22 cellular contexts compared by ENCODE assay signal in the genomic region with DNA sequence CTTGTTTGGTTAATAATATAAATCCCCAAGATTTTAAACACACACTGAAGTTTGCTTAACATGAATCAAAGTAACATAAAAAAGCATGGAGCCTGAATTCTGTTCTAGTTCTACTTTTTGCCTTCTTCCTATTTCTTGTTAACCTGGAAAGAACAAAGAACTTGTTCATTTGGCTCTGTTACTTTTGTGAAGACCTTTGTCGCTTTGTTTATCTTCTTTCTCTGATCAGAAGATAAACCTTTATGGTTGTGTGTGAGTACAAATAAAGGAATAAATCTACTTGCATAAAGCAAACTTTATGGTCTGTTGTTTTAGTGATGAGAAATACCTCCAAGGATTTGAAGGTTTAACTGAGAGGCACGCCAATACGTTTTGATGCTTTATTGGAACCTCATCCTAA.
"Had no signal": no experiment of that assay in that cellular context is flagged by ENCODE, and none has a peak within 500 bp of the region (broad histone marks: within the 10 kb centered on the region; RNA-seq: fewer than 3 reads in every experiment).

No MANE protein-coding gene starts in this region.

- H3K27ac ChIP-seq: epithelial cell of prostate, esophagus muscularis mucosa, gastrocnemius medialis, neutrophil, right atrium auricular region, sigmoid colon, skin epidermis, stomach, thoracic aorta, transverse colon had no signal

- H3K4me3 ChIP-seq: esophagus muscularis mucosa, gastrocnemius medialis, lung, right atrium auricular region, sigmoid colon, skin epidermis, stomach, thoracic aorta, transverse colon had no signal

- H3K27me3 ChIP-seq: esophagus muscularis mucosa, gastrocnemius medialis, neutrophil, right atrium auricular region, sigmoid colon, stomach, transverse colon had no signal

- H3K36me3 Mint-ChIP-seq: stimulated activated naive B cell treated with anti-CD40 and anti-IgM and Interleukin-4, amounts not matched to agents 10 μg/mL and 1 μg/mL and 100 μg/mL, for 72 hours had no signal

- H3K4me1 ChIP-seq: esophagus muscularis mucosa, gastrocnemius medialis, right atrium auricular region, sigmoid colon had no signal

- H3K36me3 ChIP-seq: esophagus muscularis mucosa, gastrocnemius medialis, neutrophil, right atrium auricular region, sigmoid colon, stomach, thoracic aorta, transverse colon had no signal

- ATAC-seq: effector memory CD8-positive, alpha-beta T cell; gastrocnemius medialis; left cardiac atrium; left ventricle myocardium superior; naive thymus-derived CD4-positive, alpha-beta T cell; stimulated activated naive B cell treated with anti-CD40 and anti-IgM and Interleukin-4, amounts not matched to agents 10 μg/mL and 1 μg/mL and 100 μg/mL, for 72 hours had no signal

- H3K27me3 Mint-ChIP-seq: effector memory CD8-positive, alpha-beta T cell; naive thymus-derived CD4-positive, alpha-beta T cell had no signal

- H3K4me3 Mint-ChIP-seq: effector memory CD8-positive, alpha-beta T cell; naive thymus-derived CD4-positive, alpha-beta T cell; nephron progenitor cell; stimulated activated naive B cell treated with anti-CD40 and anti-IgM and Interleukin-4, amounts not matched to agents 10 μg/mL and 1 μg/mL and 100 μg/mL, for 72 hours had no signal

- H3K4me1 Mint-ChIP-seq: stimulated activated naive B cell treated with anti-CD40 and anti-IgM and Interleukin-4, amounts not matched to agents 10 μg/mL and 1 μg/mL and 100 μg/mL, for 72 hours had no signal

- H3K27ac Mint-ChIP-seq: effector memory CD8-positive, alpha-beta T cell; naive thymus-derived CD4-positive, alpha-beta T cell; nephron progenitor cell; stimulated activated naive B cell treated with anti-CD40 and anti-IgM and Interleukin-4, amounts not matched to agents 10 μg/mL and 1 μg/mL and 100 μg/mL, for 72 hours had no signal

- H3K9me3 ChIP-seq: esophagus muscularis mucosa, gastrocnemius medialis, neutrophil, right atrium auricular region, sigmoid colon, stomach, thoracic aorta had no signal

- DNase-seq: effector memory CD8-positive, alpha-beta T cell; gastrocnemius medialis; kidney; left cardiac atrium; left ventricle myocardium superior; mesenchymal stem cell; naive thymus-derived CD4-positive, alpha-beta T cell; nephron progenitor cell; sigmoid colon; stimulated activated CD4-positive, alpha-beta T cell treated with anti-CD3 and anti-CD28 coated beads, Interleukin-2, amount 100 ng/mL, for 24 hours; stimulated activated CD4-positive, alpha-beta T cell treated with anti-CD3 and anti-CD28 coated beads, Interleukin-4, amount 100 ng/mL, for 4 hours; stimulated activated naive B cell treated with anti-CD40 and anti-IgM and Interleukin-4, amounts not matched to agents 10 μg/mL and 1 μg/mL and 100 μg/mL, for 72 hours; stomach; substantia nigra; transverse colon had no signal
